16 cellular contexts compared by ENCODE assay signal in genomic region chr1:197224160-197224559, GRCh38. TPM values are rescaled to one million over a fixed set of nuclear protein-coding genes. Genes with fewer than 3 reads are reported as not detected.
DNase-seq lines count a peak whose midpoint lies in the region; ATAC-seq and TF ChIP-seq lines count a peak whose summit lies in the region.
"Had no signal": no experiment of that assay in that cellular context is flagged by ENCODE, and none has a peak within 500 bp of the region (broad histone marks: within the 10 kb centered on the region; RNA-seq: fewer than 3 reads in every experiment).

No MANE protein-coding gene starts in this region.

- TF ChIP-seq POLR2A in testis (IDR thresholded peaks at IDR 0.05), result no peak

- peak; percentile 52 for TF ChIP-seq RAD21 in SK-N-SH (IDR thresholded peaks at IDR 0.05; ENCODE audit: low read length)

- no peak overlapping the region for H3K27ac ChIP-seq in A673 (ENCODE audit: low read depth, low read length, poor library complexity, severe bottlenecking)
- no peak overlapping the region for H3K27ac ChIP-seq in SK-N-SH (ENCODE audit: low read depth in 2 of 2, low read length in 1 of 2)
- no peak overlapping the region for H3K27ac ChIP-seq in testis
- H3K27ac ChIP-seq: SJCRH30 had no signal

- H3K36me3 ChIP-seq in A673 (ENCODE audit: insufficient read depth, low read length, poor library complexity, severe bottlenecking), result no peaks in the 10 kb centered on the region
- no peaks in the 10 kb centered on the region for H3K36me3 ChIP-seq in SK-N-SH (replicated peaks in 1 of 2; ENCODE audit: control insufficient read depth in 1 of 2, insufficient read depth in 2 of 2, low read length in 1 of 2)
- H3K36me3 ChIP-seq in testis (ENCODE audit: low read depth, missing control alignments), result no peaks in the 10 kb centered on the region
- H3K36me3 ChIP-seq: SJCRH30 had no signal

- H3K4me2 ChIP-seq in SK-N-SH, result no peak overlapping the region

- peak; percentile 44; the same call in 1 of the 2 replicates for TF ChIP-seq CTCF in A673 (conservative IDR thresholded peaks at IDR 0.05; ENCODE audit: low read depth, low read length)
- TF ChIP-seq CTCF in SK-N-SH (IDR thresholded peaks at IDR 0.05), result peak; percentile 63
- no peak for TF ChIP-seq CTCF in testis (IDR thresholded peaks at IDR 0.05)

- H3K4me1 ChIP-seq in A673 (ENCODE audit: insufficient read depth, low read length, poor library complexity, severe bottlenecking) (no peaks in the 10 kb centered on the region), SK-N-SH (ENCODE audit: control insufficient read depth in 1 of 2, insufficient read depth in 2 of 2, low read depth in 1 of 2, low read length in 1 of 2) (peaks cover 0 to 10% of the 10 kb centered on the region in 2 experiments; a peak in 2 of 4 replicates), testis (no peaks in the 10 kb centered on the region)
- H3K4me1 ChIP-seq: Caco-2, SJCRH30 had no signal

- ATAC-seq in left colon (no peak), HG02571 (IDR thresholded peaks at IDR 0.05; ENCODE audit: unreplicated experiment) (no peak)

- H3K9me3 ChIP-seq in A673 (ENCODE audit: low read depth, low read length, poor library complexity, severe bottlenecking), result no peaks in the 10 kb centered on the region
- H3K9me3 ChIP-seq in SK-N-SH, result no peaks in the 10 kb centered on the region
- H3K9me3 ChIP-seq in testis, result no peaks in the 10 kb centered on the region
- H3K9me3 ChIP-seq: Caco-2, SJCRH30 had no signal

- DNase-seq in A673 (ENCODE audit: low spot score) (peak; percentile 37), G401 (ENCODE audit: low spot score) (peak; percentile 16), SK-N-SH (peak; percentile 13), inferior parietal cortex (ENCODE audit: extremely low spot score) (peak; percentile 69), left colon (no peak), testis (no peak), NCI-H2196 (lab: John Stamatoyannopoulos, UW; ENCODE audit: unreplicated experiment) (no peak)
- DNase-seq: activated CD4-positive, alpha-beta T cell treated with anti-CD3 and anti-CD28 coated beads for 48 hours; activated naive CD4-positive, alpha-beta T cell treated with anti-CD3 and anti-CD28 coated beads, Interleukin-2, amount 50 U/mL, for 16 hours; Caco-2; effector CD4-positive, alpha-beta T cell; immature natural killer cell; NCI-H2107; SJCRH30 had no signal

- no peak overlapping the region; the same call in 1 of the 2 replicates for H2AFZ ChIP-seq in SK-N-SH (ENCODE audit: low read depth)

- no peak for TF ChIP-seq EP300 in SK-N-SH (IDR thresholded peaks at IDR 0.05; ENCODE audit: borderline replicate concordance in 1 of 2, low read depth in 1 of 2, low read length in 1 of 2)

- WGBS in SK-N-SH (ENCODE audit: low lambda C conversion rate), result 86% methylated on average over 1 of the region's 1 CpG
- WGBS in testis, 2 donors, result 66 to 81% methylated on average over 1 of the region's 1 CpG

- H3K9me2 ChIP-seq in SK-N-SH, result no peaks in the 10 kb centered on the region

- POLR2A ChIA-PET in A673 (lab: Charles Lee; ENCODE audit: low non-redundant PET), result no interaction called here
- POLR2A ChIA-PET in SK-N-SH (lab: Yijun Ruan, JAX), result no interaction called here

- H4K20me1 ChIP-seq in SK-N-SH (ENCODE audit: insufficient read depth), result no peaks in the 10 kb centered on the region

- H3K27me3 ChIP-seq in A673 (replicated peaks; ENCODE audit: insufficient read depth, low read depth, low read length, poor library complexity) (no peaks in the 10 kb centered on the region), SK-N-SH (ENCODE audit: insufficient read depth) (no peaks in the 10 kb centered on the region), testis (no peaks in the 10 kb centered on the region)
- H3K27me3 ChIP-seq: SJCRH30 had no signal

- in situ Hi-C loops in G401 (cut with HindIII; ENCODE audit: low sequenced_read_pairs), result no loop called here

- intact Hi-C loops in A673 (cut with micrococcal nuclease; ENCODE audit: unreplicated experiment), result loop anchor here (5.0 kb wide), 2 partner anchors 113 to 133 kb away; no protein-coding TSS in a partner anchor
- intact Hi-C loops in left colon (cut with DNase I, micrococcal nuclease), result no loop called here
- intact Hi-C loops in testis (cut with DNase I; ENCODE audit: low total_unique reads), result no loop called here

- no peaks in the 10 kb centered on the region for H3K79me2 ChIP-seq in SK-N-SH (ENCODE audit: insufficient read depth)

- BruUV-seq in A673 (replicated peaks; lab: Mats Ljungman, UMichigan), result no TSS peak

- H3F3A ChIP-seq in SK-N-SH (replicated peaks; ENCODE audit: insufficient read depth), result no peaks in the 10 kb centered on the region

- H3K4me3 ChIP-seq in A673 (ENCODE audit: low read depth, low read length, poor library complexity, severe bottlenecking) (no peak overlapping the region), SK-N-SH (ENCODE audit: low read depth in 2 of 2, low read length in 1 of 2) (no peak overlapping the region), testis (no peak overlapping the region)
- H3K4me3 ChIP-seq: SJCRH30 had no signal

- no peak overlapping the region for H3K9ac ChIP-seq in SK-N-SH

- CTCF ChIA-PET in A673 (lab: Charles Lee), result interaction anchor here (0.9 to 1.4 kb wide), 2 partner anchors 112 to 133 kb away, joined by 5 to 6 read pairs; no protein-coding TSS in a partner anchor
- CTCF ChIA-PET in SK-N-SH (lab: Yijun Ruan, JAX), result interaction anchor here (0.8 to 3.7 kb wide), 10 partner anchors 11 to 149 kb away, joined by 3 to 34 read pairs (median 6); no protein-coding TSS in a partner anchor

TF ChIP-seq in SK-N-SH, 30 proteins besides CTCF, POLR2A, EP300 and RAD21 (continues in another document):
- TF ChIP-seq SIN3A (IDR thresholded peaks at IDR 0.05; ENCODE audit: borderline replicate concordance, low read depth, low read length) (no peak), TEAD4 (IDR thresholded peaks at IDR 0.05; ENCODE audit: borderline replicate concordance, insufficient read depth) (no peak), RCOR1 (IDR thresholded peaks at IDR 0.05; ENCODE audit: low read length) (no peak), YY1 (IDR thresholded peaks at IDR 0.05; ENCODE audit: low read depth) (no peak), ELF1 (IDR thresholded peaks at IDR 0.05) (no peak), SMC3 (IDR thresholded peaks at IDR 0.05; ENCODE audit: low read depth, low read length) (no peak), TCF12 (IDR thresholded peaks at IDR 0.05) (no peak), PBX3 (IDR thresholded peaks at IDR 0.05) (no peak), MAX (IDR thresholded peaks at IDR 0.05; ENCODE audit: low read depth) (no peak), IRF3 (IDR thresholded peaks at IDR 0.05; ENCODE audit: low read depth, low read length) (no peak), FOXM1 (IDR thresholded peaks at IDR 0.05; ENCODE audit: low read depth) (no peak), USF1 (IDR thresholded peaks at IDR 0.05; ENCODE audit: borderline replicate concordance, low read depth) (no peak), MXI1 (IDR thresholded peaks at IDR 0.05; ENCODE audit: low read depth, low read length) (no peak)

RNA-seq across cellular contexts. Expression of gene ZBTB41, which starts 23.1 kb away (rescaled TPM):
- total RNA-seq in A673 (2021) (9.3 and 9.6 TPM in 2 replicates), left colon (10 to 100 TPM in 1 of 2 donors, 1 to 10 TPM in 1; 8.1 to 10.5 TPM), testis (10 to 100 TPM; 14.3 to 14.6 TPM)
- total RNA-seq in G401 (2014; rRNA removed; shearing (Covaris generic)), result 2.4 and 3.9 TPM in 2 replicates
- polyA plus RNA-seq in SK-N-SH (2012; rRNA removed) (1.1 and 1.6 TPM in 2 replicates), testis (ENCODE audit: insufficient read depth, low read depth, low replicate concordance) (4.9 TPM)
- polyA plus RNA-seq in SK-N-SH (2012; cell fraction: cytosol; rRNA removed), result 2.1 and 2.4 TPM in 2 replicates
- 1.1 and 2.6 TPM in 2 replicates for polyA plus RNA-seq in SK-N-SH (2012; cell fraction: nucleus; rRNA removed)

RNA-seq across cellular contexts. Expression of gene CRB1, which starts 43.9 kb away (rescaled TPM):
- total RNA-seq in A673 (2021) (0.13 TPM in 1 of 2 replicates, not detected in the other), left colon (under 1 TPM in 1 of 2 donors, not detected in 1; 0.11 TPM), testis (10 to 100 TPM; 12.9 to 14.7 TPM)
- not detected in 2 replicates for total RNA-seq in G401 (2014; rRNA removed; shearing (Covaris generic))
- polyA plus RNA-seq in SK-N-SH (2012; rRNA removed) (0.13 and 0.18 TPM in 2 replicates), testis (ENCODE audit: insufficient read depth, low read depth, low replicate concordance) (7.4 TPM)
- polyA plus RNA-seq in SK-N-SH (2012; cell fraction: cytosol; rRNA removed), result 0.09 and 0.26 TPM in 2 replicates
- polyA plus RNA-seq in SK-N-SH (2012; cell fraction: nucleus; rRNA removed), result 0.17 and 0.22 TPM in 2 replicates
- total RNA-seq: Caco-2, HT1080 had no signal

Comparison
In these comparisons a context has a peak if more than half of its experiments do, and no peak if none do; other contexts are left out.
1. DNase-seq: peak in A673 (single experiment), G401 (single experiment), SK-N-SH (single experiment) and inferior parietal cortex (single experiment); none in left colon (0 of 2), testis (single experiment) and NCI-H2196 (single experiment).
2. CTCF ChIP-seq: peak in A673 (single experiment) and SK-N-SH (single experiment); none in testis (0 of 3).
3. RNA of gene CRB1, which starts 43.9 kb away (total RNA-seq): 12.9 to 14.7 TPM in testis; 0.11 TPM in left colon, 0.13 TPM in A673 and not detected in G401; every median in the first group is over 10 times any median in the second.